In genomic region chr7:47582748-47583740, GRCh38 we compare ENCODE assay signal across 1 cellular context.
TF ChIP-seq lines count a peak whose summit lies in the region.

No MANE protein-coding gene starts in this region.

TF ChIP-seq in SK-N-SH treated with all-trans-retinoic acid at 6 μM for 48 hours, 23 proteins besides CTCF, POLR2A, EP300 and RAD21 (continued from another document):
- no peak for TF ChIP-seq PATZ1 (CRISPR knock-in tag; IDR thresholded peaks at IDR 0.05; ENCODE audit: borderline replicate concordance)
